ENCODE assay signal across 10 cellular contexts in genomic region chr2:240916571-240917008, GRCh38. TPM values are rescaled to one million over a fixed set of nuclear protein-coding genes. Genes with fewer than 3 reads are reported as not detected.
DNase-seq lines count a peak whose midpoint lies in the region; ATAC-seq, FAIRE-seq and TF ChIP-seq lines count a peak whose summit lies in the region.
"Had no signal": no experiment of that assay in that cellular context is flagged by ENCODE, and none has a peak within 500 bp of the region (broad histone marks: within the 10 kb centered on the region; RNA-seq: fewer than 3 reads in every experiment).

No MANE protein-coding gene starts in this region.

- peaks cover 85% of the 10 kb centered on the region for H3K27me3 Mint-ChIP-seq in stimulated activated memory B cell treated with anti-CD40 and anti-IgM and Interleukin-4, amounts not matched to agents 10 μg/mL and 1 μg/mL and 100 μg/mL, for 72 hours

- no peaks in the 10 kb centered on the region for H3K27me3 ChIP-seq in right cardiac atrium (ENCODE audit: control insufficient read depth, insufficient read depth)
- H3K27me3 ChIP-seq in SJCRH30: no peaks in the 10 kb centered on the region
- peaks cover 20% of the 10 kb centered on the region for H3K27me3 ChIP-seq in effector memory CD4-positive, alpha-beta T cell (replicated peaks; ENCODE audit: control insufficient read depth, insufficient read depth, low read length, poor library complexity, severe bottlenecking)

- no peaks in the 10 kb centered on the region for H3K36me3 ChIP-seq in SJCRH30
- no peaks in the 10 kb centered on the region for H3K36me3 ChIP-seq in effector memory CD4-positive, alpha-beta T cell (ENCODE audit: control insufficient read depth, insufficient read depth, low read length)

- no peaks in the 10 kb centered on the region for H3K9me3 Mint-ChIP-seq in stimulated activated memory B cell treated with anti-CD40 and anti-IgM and Interleukin-4, amounts not matched to agents 10 μg/mL and 1 μg/mL and 100 μg/mL, for 72 hours

- H3K4me3 Mint-ChIP-seq in stimulated activated memory B cell treated with anti-CD40 and anti-IgM and Interleukin-4, amounts not matched to agents 10 μg/mL and 1 μg/mL and 100 μg/mL, for 72 hours: peak overlapping the region; percentile 26

- H3K4me3 ChIP-seq in right cardiac atrium (ENCODE audit: low read length) (no peak overlapping the region), SJCRH30 (no peak overlapping the region)
- H3K4me3 ChIP-seq in effector memory CD4-positive, alpha-beta T cell (ENCODE audit: insufficient read depth, low read depth, low read length, poor library complexity, severe bottlenecking): no peak overlapping the region

- no peak for TF ChIP-seq POLR2A in H54 (IDR thresholded peaks at IDR 0.05; ENCODE audit: low read depth, low read length)

- no peak overlapping the region for H3K27ac Mint-ChIP-seq in stimulated activated memory B cell treated with anti-CD40 and anti-IgM and Interleukin-4, amounts not matched to agents 10 μg/mL and 1 μg/mL and 100 μg/mL, for 72 hours

- H3K4me1 ChIP-seq in right cardiac atrium (ENCODE audit: control insufficient read depth, insufficient read depth, low read length) (no peaks in the 10 kb centered on the region), SJCRH30 (peaks cover 16% of the 10 kb centered on the region)
- H3K4me1 ChIP-seq in effector memory CD4-positive, alpha-beta T cell (ENCODE audit: control insufficient read depth, insufficient read depth, low read length, poor library complexity, severe bottlenecking): peaks cover 8% of the 10 kb centered on the region

- peaks cover 21% of the 10 kb centered on the region for H3K4me1 Mint-ChIP-seq in stimulated activated memory B cell treated with anti-CD40 and anti-IgM and Interleukin-4, amounts not matched to agents 10 μg/mL and 1 μg/mL and 100 μg/mL, for 72 hours

- H3K27ac ChIP-seq in right cardiac atrium (ENCODE audit: low read length) (no peak overlapping the region), SJCRH30 (no peak overlapping the region)
- no peak overlapping the region for H3K27ac ChIP-seq in effector memory CD4-positive, alpha-beta T cell (ENCODE audit: insufficient read depth, low read length, poor library complexity, severe bottlenecking)

- no peak for TF ChIP-seq CTCF in GM13976 (IDR thresholded peaks at IDR 0.05; ENCODE audit: borderline replicate concordance, control extremely low read depth, extremely low read depth, insufficient read depth, missing control alignments)

- no peak for FAIRE-seq in H54 (lab: Jason Lieb, UNC)

- DNase-seq in H54 (ENCODE audit: insufficient read length, low spot score) (peak; percentile 57), T1000 (lab: John Stamatoyannopoulos, UW) (peak; percentile 77), right cardiac atrium (peak; percentile 91 to 94 (median 93)), SJCRH30 (no peak), GM13976 (ENCODE audit: low spot score) (no peak), NAMALWA (ENCODE audit: low spot score) (no peak)
- DNase-seq in effector memory CD4-positive, alpha-beta T cell: no peak

- H3K36me3 Mint-ChIP-seq in stimulated activated memory B cell treated with anti-CD40 and anti-IgM and Interleukin-4, amounts not matched to agents 10 μg/mL and 1 μg/mL and 100 μg/mL, for 72 hours: no peaks in the 10 kb centered on the region

- in situ Hi-C loops in GM13976 (cut with MboI; ENCODE audit: low sequenced_read_pairs, unreplicated experiment): no loop called here

- peak; percentile 75 to 78 for ATAC-seq in right cardiac atrium
- ATAC-seq in stimulated activated memory B cell treated with anti-CD40 and anti-IgM and Interleukin-4, amounts not matched to agents 10 μg/mL and 1 μg/mL and 100 μg/mL, for 72 hours: no peak

- no peaks in the 10 kb centered on the region for H3K9me3 ChIP-seq in right cardiac atrium (ENCODE audit: control insufficient read depth, low read length)
- H3K9me3 ChIP-seq in SJCRH30 (replicated peaks): no peaks in the 10 kb centered on the region
- no peaks in the 10 kb centered on the region for H3K9me3 ChIP-seq in effector memory CD4-positive, alpha-beta T cell (ENCODE audit: control insufficient read depth, low read length)

- intact Hi-C loops in right cardiac atrium (cut with DNase I): loop anchor here in 3 of 4 donors (10.0 kb wide), 1 partner anchor 78 kb away; the partner anchor contains the start of gene SNED1 (in 3 of the 3)

- WGBS in right cardiac atrium: 6% methylated on average over 24 of the region's 24 CpGs

RNA-seq across cellular contexts. Expression of gene CROCC2, which starts 10.5 kb away (rescaled TPM):
- total RNA-seq in right cardiac atrium: under 1 TPM in 1 of 4 donors, not detected in 3; 0.03 TPM
- not detected for polyA plus RNA-seq in right cardiac atrium
- total RNA-seq in SJCRH30 (2014; rRNA removed; shearing (Covaris generic)): 0.15 and 0.26 TPM in 2 replicates
- total RNA-seq: dermis microvascular lymphatic vessel endothelial cell, SK-MEL-5 had no signal

RNA-seq across cellular contexts. Expression of gene MAB21L4, which starts 20.6 kb away (rescaled TPM):
- not detected for total RNA-seq in right cardiac atrium
- not detected for polyA plus RNA-seq in right cardiac atrium
- total RNA-seq in SJCRH30 (2014; rRNA removed; shearing (Covaris generic)): 0.66 and 1.0 TPM in 2 replicates
- total RNA-seq: dermis microvascular lymphatic vessel endothelial cell, SK-MEL-5 had no signal

RNA-seq across cellular contexts. Expression of gene AGXT, which starts 48.0 kb away (rescaled TPM):
- total RNA-seq in right cardiac atrium: not detected
- polyA plus RNA-seq in right cardiac atrium: 0.14 TPM
- total RNA-seq in SJCRH30 (2014; rRNA removed; shearing (Covaris generic)): 1.3 and 1.7 TPM in 2 replicates
- total RNA-seq: dermis microvascular lymphatic vessel endothelial cell had no signal

Comparison
In these comparisons a context has a peak if more than half of its experiments do, and no peak if none do; other contexts are left out.
1. DNase-seq: peak in H54 (single experiment), T1000 (single experiment) and right cardiac atrium (3 of 3); none in SJCRH30 (0 of 2), GM13976 (single experiment), NAMALWA (single experiment) and effector memory CD4-positive, alpha-beta T cell (0 of 3).